Comparison of ENCODE assay signal across 8 cellular contexts in the genomic region with DNA sequence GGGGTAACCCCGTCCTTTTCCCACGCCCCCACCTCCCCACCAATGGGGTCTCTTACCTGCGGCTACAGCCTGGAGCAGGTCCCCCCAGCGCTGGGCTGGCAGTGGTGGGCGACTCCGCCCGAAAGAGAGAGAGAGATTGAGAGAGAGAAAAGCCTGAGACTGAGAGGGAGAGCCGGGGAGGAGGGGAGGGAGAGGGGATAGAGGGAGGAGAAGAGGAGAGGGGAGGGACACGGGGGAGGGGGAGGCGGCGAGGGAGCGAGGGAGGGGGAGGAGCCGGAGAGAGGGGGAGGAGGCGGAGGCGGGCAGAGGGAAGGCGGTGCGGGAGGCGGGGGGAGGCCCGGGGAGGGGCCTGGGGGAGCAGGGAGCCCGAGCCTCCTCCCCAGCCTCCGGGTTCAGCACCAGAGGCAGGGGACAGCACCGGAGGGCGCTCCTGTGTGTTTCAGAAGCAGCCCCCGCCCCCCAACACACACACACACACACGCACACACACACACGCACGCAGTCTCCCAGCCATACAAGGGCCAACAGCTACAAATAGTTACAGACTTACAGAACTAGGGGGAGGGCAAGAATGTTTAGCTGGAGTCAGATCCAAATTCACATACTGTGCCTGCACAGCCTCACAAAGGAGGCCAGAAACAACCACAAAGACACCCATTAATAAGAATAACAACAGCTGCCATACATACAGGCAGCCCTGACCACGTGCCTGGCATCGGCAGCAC. TPM values are rescaled to one million over a fixed set of nuclear protein-coding genes. Genes with fewer than 3 reads are reported as not detected.
DNase-seq lines count a peak whose midpoint lies in the region; ATAC-seq and TF ChIP-seq lines count a peak whose summit lies in the region.

A gene with protein sequence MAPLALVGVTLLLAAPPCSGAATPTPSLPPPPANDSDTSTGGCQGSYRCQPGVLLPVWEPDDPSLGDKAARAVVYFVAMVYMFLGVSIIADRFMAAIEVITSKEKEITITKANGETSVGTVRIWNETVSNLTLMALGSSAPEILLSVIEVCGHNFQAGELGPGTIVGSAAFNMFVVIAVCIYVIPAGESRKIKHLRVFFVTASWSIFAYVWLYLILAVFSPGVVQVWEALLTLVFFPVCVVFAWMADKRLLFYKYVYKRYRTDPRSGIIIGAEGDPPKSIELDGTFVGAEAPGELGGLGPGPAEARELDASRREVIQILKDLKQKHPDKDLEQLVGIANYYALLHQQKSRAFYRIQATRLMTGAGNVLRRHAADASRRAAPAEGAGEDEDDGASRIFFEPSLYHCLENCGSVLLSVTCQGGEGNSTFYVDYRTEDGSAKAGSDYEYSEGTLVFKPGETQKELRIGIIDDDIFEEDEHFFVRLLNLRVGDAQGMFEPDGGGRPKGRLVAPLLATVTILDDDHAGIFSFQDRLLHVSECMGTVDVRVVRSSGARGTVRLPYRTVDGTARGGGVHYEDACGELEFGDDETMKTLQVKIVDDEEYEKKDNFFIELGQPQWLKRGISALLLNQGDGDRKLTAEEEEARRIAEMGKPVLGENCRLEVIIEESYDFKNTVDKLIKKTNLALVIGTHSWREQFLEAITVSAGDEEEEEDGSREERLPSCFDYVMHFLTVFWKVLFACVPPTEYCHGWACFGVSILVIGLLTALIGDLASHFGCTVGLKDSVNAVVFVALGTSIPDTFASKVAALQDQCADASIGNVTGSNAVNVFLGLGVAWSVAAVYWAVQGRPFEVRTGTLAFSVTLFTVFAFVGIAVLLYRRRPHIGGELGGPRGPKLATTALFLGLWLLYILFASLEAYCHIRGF (minus strand): TSS at position 161 of the 725 bp plus-strand sequence. CDS start 5,490 bp downstream, outside the sequence.

- POLR2A ChIA-PET in Caco-2 (lab: Charles Lee), result no interaction called here

- peak within 1 kb of the TSS; percentile 58 for H3K4me3 Mint-ChIP-seq in Caco-2 (ENCODE audit: unreplicated experiment)

- no peaks in the 10 kb centered on the region for H3K9me2 ChIP-seq in hepatocyte (replicated peaks; ENCODE audit: insufficient read depth)

- H3K27ac Mint-ChIP-seq in Caco-2 (ENCODE audit: unreplicated experiment), result no peak within 1 kb of the TSS

- DNase-seq in Caco-2 (peak; percentile 89 to 90), Kasumi-1 (lab: John Stamatoyannopoulos, UW) (peak; percentile 62 to 78), SW480 (ENCODE audit: low spot score) (peak; percentile 62), anterior cingulate cortex (lab: John Stamatoyannopoulos, UW) (peak in 49 of 58 donors; percentile 11 to 80 (median 51)), hepatocyte (ENCODE audit: low spot score) (peak; percentile 93), sciatic nerve (ENCODE audit: low spot score) (no peak), SW 1271 (lab: John Stamatoyannopoulos, UW) (no peak)

- H3K9me3 ChIP-seq in Caco-2, result no peaks in the 10 kb centered on the region
- no peaks in the 10 kb centered on the region for H3K9me3 ChIP-seq in hepatocyte (ENCODE audit: low read depth)

- no peaks in the 10 kb centered on the region for H3K79me2 ChIP-seq in hepatocyte

- H3K9me3 Mint-ChIP-seq in Caco-2 (ENCODE audit: unreplicated experiment), result no peaks in the 10 kb centered on the region

- no peaks in the 10 kb centered on the region for H3K36me3 Mint-ChIP-seq in Caco-2 (ENCODE audit: insufficient read depth, unreplicated experiment)

- H3K36me3 ChIP-seq in Caco-2 (ENCODE audit: control insufficient read depth, insufficient read depth, low read length) (no peaks in the 10 kb centered on the region), hepatocyte (replicated peaks; ENCODE audit: insufficient read depth, low read depth) (no peaks in the 10 kb centered on the region)

- TF ChIP-seq CTCF in Caco-2 (IDR thresholded peaks at IDR 0.05; ENCODE audit: insufficient read depth in 1 of 2, low read depth in 1 of 2, low read length in 1 of 2, severe bottlenecking in 1 of 2, unreplicated experiment in 1 of 2), result no peak
- no peak for TF ChIP-seq CTCF in hepatocyte (IDR thresholded peaks at IDR 0.05; ENCODE audit: poor library complexity)

- H3K4me1 Mint-ChIP-seq in Caco-2 (ENCODE audit: low read depth, unreplicated experiment), result peaks cover 11% of the 10 kb centered on the region

- peak; percentile 54 for ATAC-seq in sciatic nerve
- ATAC-seq in HG03378 (IDR thresholded peaks at IDR 0.05; ENCODE audit: unreplicated experiment), result no peak

- peaks cover 21% of the 10 kb centered on the region; the same call in 1 of the 2 replicates for H3K4me1 ChIP-seq in Caco-2
- peaks cover 6% of the 10 kb centered on the region for H3K4me1 ChIP-seq in hepatocyte (ENCODE audit: insufficient read depth)

- 12% methylated on average over 9 of the region's 29 CpGs for WGBS in hepatocyte (ENCODE audit: low lambda C conversion rate, missing lambda C conversion rate)

- CTCF ChIA-PET in Caco-2 (lab: Charles Lee), result interaction anchor here (1.6 kb wide), 1 partner anchor 35 kb away, joined by 5 read pairs; no protein-coding TSS in a partner anchor

- H3K4me2 ChIP-seq in hepatocyte, result peak within 1 kb of the TSS; percentile 84

- peaks cover 16% of the 10 kb centered on the region for H3K27me3 Mint-ChIP-seq in Caco-2 (ENCODE audit: insufficient read depth, unreplicated experiment)

- H2AFZ ChIP-seq in hepatocyte, result no peak within 1 kb of the TSS

- H3K4me3 ChIP-seq in Caco-2 (ENCODE audit: low read depth, low read length) (peak within 1 kb of the TSS; percentile 12; the same call in 1 of the 2 replicates), hepatocyte (no peak within 1 kb of the TSS)

- no TSS peak for BruUV-seq in Caco-2 (replicated peaks; lab: Mats Ljungman, UMichigan)

- no peaks in the 10 kb centered on the region for H4K20me1 ChIP-seq in hepatocyte (ENCODE audit: insufficient read depth, poor library complexity, severe bottlenecking)

- H3K27me3 ChIP-seq in Caco-2 (replicated peaks; ENCODE audit: control insufficient read depth, insufficient read depth, low read length), result no peaks in the 10 kb centered on the region
- H3K27me3 ChIP-seq in hepatocyte, result peaks cover 44% of the 10 kb centered on the region

- no peak within 1 kb of the TSS for H3K27ac ChIP-seq in hepatocyte

- intact Hi-C loops in Caco-2 (cut with micrococcal nuclease; ENCODE audit: unreplicated experiment), result no loop called here
- intact Hi-C loops in sciatic nerve (cut with DNase I), result no loop called here

RNA-seq across cellular contexts. Expression of the gene that starts here (rescaled TPM):
- total RNA-seq in Caco-2 (2022) (1.2 and 1.3 TPM in 2 replicates), hepatocyte (1.1 and 1.2 TPM in 2 replicates), sciatic nerve (not detected)
- 0.24 and 0.40 TPM in 2 replicates for polyA plus RNA-seq in hepatocyte

Comparison
In these comparisons a context has a peak if more than half of its experiments do, and no peak if none do; other contexts are left out.
1. Peak in ATAC-seq in sciatic nerve; RNA of the gene not detected or under 1 TPM.
2. DNase-seq: peak in Caco-2 (2 of 2), Kasumi-1 (2 of 2), SW480 (single experiment), anterior cingulate cortex (49 of 58) and hepatocyte (single experiment); none in sciatic nerve (single experiment) and SW 1271 (0 of 2).